In the genomic region with DNA sequence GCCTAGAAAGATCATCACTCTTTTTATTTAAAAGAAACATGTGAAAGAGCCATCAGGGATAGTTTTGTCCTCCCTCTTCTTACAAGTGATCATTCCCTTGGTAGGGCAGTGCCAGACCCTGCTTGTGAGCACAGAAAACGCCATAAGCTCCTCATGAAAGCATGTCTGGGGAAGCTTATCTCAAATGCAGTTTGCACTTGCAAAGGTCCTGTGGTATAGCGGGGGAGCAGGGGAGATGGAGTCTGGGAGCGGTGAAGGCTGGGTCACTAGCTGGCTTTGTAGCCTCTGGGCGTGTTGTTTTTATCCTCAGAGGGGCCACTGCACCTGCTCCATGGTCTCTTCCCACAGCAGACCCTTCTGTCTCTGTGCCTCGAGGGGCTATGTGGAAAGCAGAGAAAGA, we compare ENCODE assay signal across 3 cellular contexts.
TF ChIP-seq lines count a peak whose summit lies in the region.

No MANE protein-coding gene starts in this region.

TF ChIP-seq in A549, 52 proteins besides CTCF, POLR2A, EP300 and RAD21:
- TF ChIP-seq TFCP2L1 (CRISPR knock-in tag; IDR thresholded peaks at IDR 0.05) (no peak), HOXB13 (CRISPR knock-in tag; IDR thresholded peaks at IDR 0.05; ENCODE audit: low read depth) (no peak), CEBPB (IDR thresholded peaks at IDR 0.05) (no peak), RFX5 (IDR thresholded peaks at IDR 0.05) (no peak), MYC (IDR thresholded peaks at IDR 0.05; ENCODE audit: borderline replicate concordance, low read length) (no peak)
- TF ChIP-seq, protein P1, sequence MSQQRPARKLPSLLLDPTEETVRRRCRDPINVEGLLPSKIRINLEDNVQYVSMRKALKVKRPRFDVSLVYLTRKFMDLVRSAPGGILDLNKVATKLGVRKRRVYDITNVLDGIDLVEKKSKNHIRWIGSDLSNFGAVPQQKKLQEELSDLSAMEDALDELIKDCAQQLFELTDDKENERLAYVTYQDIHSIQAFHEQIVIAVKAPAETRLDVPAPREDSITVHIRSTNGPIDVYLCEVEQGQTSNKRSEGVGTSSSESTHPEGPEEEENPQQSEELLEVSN (IDR thresholded peaks at IDR 0.05; ENCODE audit: borderline replicate concordance, low read depth), result no peak

TF ChIP-seq in GM23338, 12 proteins besides CTCF, POLR2A, EP300 and RAD21:
- TF ChIP-seq, protein P2, sequence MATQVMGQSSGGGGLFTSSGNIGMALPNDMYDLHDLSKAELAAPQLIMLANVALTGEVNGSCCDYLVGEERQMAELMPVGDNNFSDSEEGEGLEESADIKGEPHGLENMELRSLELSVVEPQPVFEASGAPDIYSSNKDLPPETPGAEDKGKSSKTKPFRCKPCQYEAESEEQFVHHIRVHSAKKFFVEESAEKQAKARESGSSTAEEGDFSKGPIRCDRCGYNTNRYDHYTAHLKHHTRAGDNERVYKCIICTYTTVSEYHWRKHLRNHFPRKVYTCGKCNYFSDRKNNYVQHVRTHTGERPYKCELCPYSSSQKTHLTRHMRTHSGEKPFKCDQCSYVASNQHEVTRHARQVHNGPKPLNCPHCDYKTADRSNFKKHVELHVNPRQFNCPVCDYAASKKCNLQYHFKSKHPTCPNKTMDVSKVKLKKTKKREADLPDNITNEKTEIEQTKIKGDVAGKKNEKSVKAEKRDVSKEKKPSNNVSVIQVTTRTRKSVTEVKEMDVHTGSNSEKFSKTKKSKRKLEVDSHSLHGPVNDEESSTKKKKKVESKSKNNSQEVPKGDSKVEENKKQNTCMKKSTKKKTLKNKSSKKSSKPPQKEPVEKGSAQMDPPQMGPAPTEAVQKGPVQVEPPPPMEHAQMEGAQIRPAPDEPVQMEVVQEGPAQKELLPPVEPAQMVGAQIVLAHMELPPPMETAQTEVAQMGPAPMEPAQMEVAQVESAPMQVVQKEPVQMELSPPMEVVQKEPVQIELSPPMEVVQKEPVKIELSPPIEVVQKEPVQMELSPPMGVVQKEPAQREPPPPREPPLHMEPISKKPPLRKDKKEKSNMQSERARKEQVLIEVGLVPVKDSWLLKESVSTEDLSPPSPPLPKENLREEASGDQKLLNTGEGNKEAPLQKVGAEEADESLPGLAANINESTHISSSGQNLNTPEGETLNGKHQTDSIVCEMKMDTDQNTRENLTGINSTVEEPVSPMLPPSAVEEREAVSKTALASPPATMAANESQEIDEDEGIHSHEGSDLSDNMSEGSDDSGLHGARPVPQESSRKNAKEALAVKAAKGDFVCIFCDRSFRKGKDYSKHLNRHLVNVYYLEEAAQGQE (IDR thresholded peaks at IDR 0.05; ENCODE audit: unreplicated experiment), result no peak
- no peak for TF ChIP-seq STAT1 (IDR thresholded peaks at IDR 0.05; ENCODE audit: unreplicated experiment)
- no peak for TF ChIP-seq JUNB (IDR thresholded peaks at IDR 0.05; ENCODE audit: unreplicated experiment)
- TF ChIP-seq ZNF331 (CRISPR knock-in tag; IDR thresholded peaks at IDR 0.05; ENCODE audit: low read depth), result no peak
- TF ChIP-seq, protein P3, sequence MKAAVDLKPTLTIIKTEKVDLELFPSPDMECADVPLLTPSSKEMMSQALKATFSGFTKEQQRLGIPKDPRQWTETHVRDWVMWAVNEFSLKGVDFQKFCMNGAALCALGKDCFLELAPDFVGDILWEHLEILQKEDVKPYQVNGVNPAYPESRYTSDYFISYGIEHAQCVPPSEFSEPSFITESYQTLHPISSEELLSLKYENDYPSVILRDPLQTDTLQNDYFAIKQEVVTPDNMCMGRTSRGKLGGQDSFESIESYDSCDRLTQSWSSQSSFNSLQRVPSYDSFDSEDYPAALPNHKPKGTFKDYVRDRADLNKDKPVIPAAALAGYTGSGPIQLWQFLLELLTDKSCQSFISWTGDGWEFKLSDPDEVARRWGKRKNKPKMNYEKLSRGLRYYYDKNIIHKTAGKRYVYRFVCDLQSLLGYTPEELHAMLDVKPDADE (IDR thresholded peaks at IDR 0.05), result no peak
- no peak for TF ChIP-seq EZH2phosphoT487 (IDR thresholded peaks at IDR 0.05; ENCODE audit: unreplicated experiment)
- no peak for TF ChIP-seq EZH2 (IDR thresholded peaks at IDR 0.05; ENCODE audit: low read depth, unreplicated experiment)
- TF ChIP-seq POLR2AphosphoS5 (IDR thresholded peaks at IDR 0.05; ENCODE audit: low read depth), result no peak
- TF ChIP-seq CREB1 (CRISPR knock-in tag; IDR thresholded peaks at IDR 0.05; ENCODE audit: low read depth), result no peak
TF ChIP-seq in GM23338: peak in this region for 0.

TF ChIP-seq in H1, 55 proteins besides CTCF, POLR2A, EP300 and RAD21:
- no peak for TF ChIP-seq BACH1 (IDR thresholded peaks at IDR 0.05; ENCODE audit: low read length)
- peak; percentile 67; the same call in 1 of the 2 replicates for TF ChIP-seq KDM1A (IDR thresholded peaks at IDR 0.05; ENCODE audit: borderline replicate concordance, low read length)
TF ChIP-seq in H1: peak in this region for 1.
